5 cellular contexts compared by ENCODE assay signal in the genomic region with DNA sequence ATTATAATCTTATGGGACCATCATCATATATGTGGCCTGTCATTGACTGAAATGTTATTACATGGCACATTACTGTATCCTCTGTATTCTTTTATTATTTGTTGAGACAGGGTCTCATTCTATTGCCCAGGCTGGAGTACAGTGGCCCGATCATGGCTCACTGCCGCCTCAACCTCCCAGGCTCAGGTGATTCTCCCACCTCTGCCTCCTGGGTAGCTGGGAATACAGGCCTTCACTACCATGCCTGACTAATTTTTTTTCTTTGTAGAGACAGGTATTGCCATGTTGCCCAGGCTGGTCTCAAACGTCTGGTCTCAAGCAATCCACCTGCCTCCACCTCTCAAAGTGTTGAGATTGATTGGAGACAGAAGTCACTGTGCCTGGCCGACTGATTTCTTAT.
"Had no signal": no experiment of that assay in that cellular context is flagged by ENCODE, and none has a peak within 500 bp of the region (broad histone marks: within the 10 kb centered on the region; RNA-seq: fewer than 3 reads in every experiment).

No MANE protein-coding gene starts in this region.

- ATAC-seq: HepG2, K562 had no signal

- H3K27me3 Mint-ChIP-seq: IgD-negative memory B cell had no signal

- H3K4me3 ChIP-seq: K562 had no signal

- H3K4me1 Mint-ChIP-seq: IgD-negative memory B cell had no signal

- H3K27ac Mint-ChIP-seq: IgD-negative memory B cell had no signal

- H3K4me3 Mint-ChIP-seq: IgD-negative memory B cell had no signal

- H3K36me3 Mint-ChIP-seq: IgD-negative memory B cell had no signal

- H3K27ac ChIP-seq: HL-60 had no signal

- DNase-seq: IMR-90 had no signal
